ENCODE assay signal across 1 cellular context in the genomic region with DNA sequence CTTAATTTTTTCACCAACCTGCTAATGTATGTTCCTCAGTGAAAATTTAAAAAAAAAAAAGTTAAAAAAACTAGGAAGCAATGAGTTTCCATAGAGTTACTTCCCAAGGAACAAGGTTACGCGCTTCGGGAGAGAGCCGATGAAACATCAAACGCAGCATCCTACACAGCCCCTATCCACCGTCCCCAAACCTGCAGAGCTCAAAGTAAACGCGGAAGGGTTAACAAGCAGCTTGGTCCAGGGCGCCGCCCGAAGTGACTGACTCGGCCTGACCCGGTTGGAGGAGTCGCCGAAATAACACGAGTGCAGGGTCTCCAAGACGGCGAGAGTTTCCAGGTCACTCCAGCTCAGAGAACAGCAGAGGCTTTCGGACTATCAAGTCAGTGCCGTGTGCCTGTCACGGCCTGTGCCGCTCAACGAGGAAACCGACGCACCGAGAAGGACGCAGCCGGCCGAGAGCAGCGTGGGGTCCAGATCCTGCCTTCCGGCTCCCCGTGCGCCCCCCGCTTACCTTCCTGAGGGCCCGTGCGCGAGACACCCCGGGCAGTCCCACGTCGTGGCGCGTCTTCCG.
TF ChIP-seq lines count a peak whose summit lies in the region.

No MANE protein-coding gene starts in this region.

TF ChIP-seq in HCT116, 20 proteins besides CTCF, POLR2A, EP300 and RAD21 (continued from another document):
- TF ChIP-seq, protein P1, sequence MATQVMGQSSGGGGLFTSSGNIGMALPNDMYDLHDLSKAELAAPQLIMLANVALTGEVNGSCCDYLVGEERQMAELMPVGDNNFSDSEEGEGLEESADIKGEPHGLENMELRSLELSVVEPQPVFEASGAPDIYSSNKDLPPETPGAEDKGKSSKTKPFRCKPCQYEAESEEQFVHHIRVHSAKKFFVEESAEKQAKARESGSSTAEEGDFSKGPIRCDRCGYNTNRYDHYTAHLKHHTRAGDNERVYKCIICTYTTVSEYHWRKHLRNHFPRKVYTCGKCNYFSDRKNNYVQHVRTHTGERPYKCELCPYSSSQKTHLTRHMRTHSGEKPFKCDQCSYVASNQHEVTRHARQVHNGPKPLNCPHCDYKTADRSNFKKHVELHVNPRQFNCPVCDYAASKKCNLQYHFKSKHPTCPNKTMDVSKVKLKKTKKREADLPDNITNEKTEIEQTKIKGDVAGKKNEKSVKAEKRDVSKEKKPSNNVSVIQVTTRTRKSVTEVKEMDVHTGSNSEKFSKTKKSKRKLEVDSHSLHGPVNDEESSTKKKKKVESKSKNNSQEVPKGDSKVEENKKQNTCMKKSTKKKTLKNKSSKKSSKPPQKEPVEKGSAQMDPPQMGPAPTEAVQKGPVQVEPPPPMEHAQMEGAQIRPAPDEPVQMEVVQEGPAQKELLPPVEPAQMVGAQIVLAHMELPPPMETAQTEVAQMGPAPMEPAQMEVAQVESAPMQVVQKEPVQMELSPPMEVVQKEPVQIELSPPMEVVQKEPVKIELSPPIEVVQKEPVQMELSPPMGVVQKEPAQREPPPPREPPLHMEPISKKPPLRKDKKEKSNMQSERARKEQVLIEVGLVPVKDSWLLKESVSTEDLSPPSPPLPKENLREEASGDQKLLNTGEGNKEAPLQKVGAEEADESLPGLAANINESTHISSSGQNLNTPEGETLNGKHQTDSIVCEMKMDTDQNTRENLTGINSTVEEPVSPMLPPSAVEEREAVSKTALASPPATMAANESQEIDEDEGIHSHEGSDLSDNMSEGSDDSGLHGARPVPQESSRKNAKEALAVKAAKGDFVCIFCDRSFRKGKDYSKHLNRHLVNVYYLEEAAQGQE (IDR thresholded peaks at IDR 0.05; ENCODE audit: low read depth) = no peak
